In the genomic region with DNA sequence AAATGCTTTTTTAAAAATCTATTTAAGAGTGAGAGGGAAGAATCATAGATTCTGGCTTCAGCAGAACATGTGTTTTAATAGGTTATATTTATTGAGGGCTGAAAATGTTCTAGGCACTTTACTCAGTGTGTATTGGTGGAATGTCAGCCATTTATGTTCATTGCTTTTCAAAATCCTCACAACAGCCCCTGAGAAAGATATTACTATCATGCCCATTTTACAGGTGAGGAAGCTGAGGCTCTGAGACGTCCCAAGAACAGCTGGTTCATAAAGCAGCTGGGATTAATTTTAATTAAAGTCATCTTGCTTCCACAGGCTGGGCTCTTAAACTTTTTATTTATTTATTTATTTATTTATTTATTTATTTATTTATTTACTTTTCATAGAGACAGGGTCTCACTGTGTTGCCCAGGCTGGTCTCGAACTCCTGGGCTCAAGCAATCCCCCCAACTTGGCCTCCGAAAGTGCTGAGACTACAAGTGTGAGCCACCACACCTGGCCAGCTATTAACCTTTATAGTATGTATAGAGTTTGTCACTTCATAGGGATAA, we compare ENCODE assay signal across 2 cellular contexts.
TF ChIP-seq lines count a peak whose summit lies in the region.

No MANE protein-coding gene starts in this region.

TF ChIP-seq in A549, 52 proteins besides CTCF, POLR2A, EP300 and RAD21:
- TF ChIP-seq HOXB13 (CRISPR knock-in tag; IDR thresholded peaks at IDR 0.05; ENCODE audit: low read depth) = no peak
- no peak for TF ChIP-seq RFX5 (IDR thresholded peaks at IDR 0.05)
- no peak for TF ChIP-seq TP53 (CRISPR knock-in tag; IDR thresholded peaks at IDR 0.05)
- no peak for TF ChIP-seq BCL3 (IDR thresholded peaks at IDR 0.05)
- no peak for TF ChIP-seq RNF2 (IDR thresholded peaks at IDR 0.05; ENCODE audit: borderline replicate concordance, low read depth)
- TF ChIP-seq JUNB (IDR thresholded peaks at IDR 0.05) = no peak
- no peak for TF ChIP-seq SREBF2 (IDR thresholded peaks at IDR 0.05)
- TF ChIP-seq ZC3H11A (IDR thresholded peaks at IDR 0.05) = peak; percentile 81
- no peak for TF ChIP-seq NR3C1 (IDR thresholded peaks at IDR 0.05)

TF ChIP-seq in HepG2, 621 proteins besides CTCF, POLR2A, EP300 and RAD21:
- no peak for TF ChIP-seq SATB2 (CRISPR knock-in tag; IDR thresholded peaks at IDR 0.05)
- peak; percentile 47 for TF ChIP-seq ZNF629 (CRISPR knock-in tag; conservative IDR thresholded peaks at IDR 0.05)
